ENCODE assay signal across 26 cellular contexts in genomic region chr12:57797938-57798337, GRCh38. TPM values are rescaled to one million over a fixed set of nuclear protein-coding genes. Genes with fewer than 3 reads are reported as not detected.
DNase-seq lines count a peak whose midpoint lies in the region; ATAC-seq and TF ChIP-seq lines count a peak whose summit lies in the region.
"Had no signal": no experiment of that assay in that cellular context is flagged by ENCODE, and none has a peak within 500 bp of the region (broad histone marks: within the 10 kb centered on the region; RNA-seq: fewer than 3 reads in every experiment).

No MANE protein-coding gene starts in this region.

- H3K27me3 Mint-ChIP-seq in central memory CD8-positive, alpha-beta T cell: no peaks in the 10 kb centered on the region
- H3K27me3 Mint-ChIP-seq in WTC11 (ENCODE audit: low read depth): no peaks in the 10 kb centered on the region
- no peaks in the 10 kb centered on the region for H3K27me3 Mint-ChIP-seq in activated T-cell treated with anti-CD3 and anti-CD28 coated beads, Interleukin-2, amount 50 U/mL, for 24 hours
- H3K27me3 Mint-ChIP-seq: activated B cell treated with CpG ODN at 0.5 μM for 24 hours; activated naive CD8-positive, alpha-beta T cell; CD8-positive, alpha-beta memory T cell; stimulated activated naive B cell treated with anti-CD40 and anti-IgM and Interleukin-4, amounts not matched to agents 10 μg/mL and 1 μg/mL and 100 μg/mL, for 72 hours had no signal

- H3K9me3 Mint-ChIP-seq in central memory CD8-positive, alpha-beta T cell: no peaks in the 10 kb centered on the region
- H3K9me3 Mint-ChIP-seq in WTC11: no peaks in the 10 kb centered on the region
- no peaks in the 10 kb centered on the region for H3K9me3 Mint-ChIP-seq in activated T-cell treated with anti-CD3 and anti-CD28 coated beads, Interleukin-2, amount 50 U/mL, for 24 hours
- H3K9me3 Mint-ChIP-seq: activated B cell treated with CpG ODN at 0.5 μM for 24 hours; activated T-helper 2 cell treated with anti-CD3 and anti-CD28 coated beads, Interferon-gamma antibody, Interleukin-2, Interleukin-4, amounts not matched to agents 10 μg/mL and 5 μg/mL and 100 μg/mL, durations not matched to agents 14 hours and 24 hours and 36 hours; CD8-positive, alpha-beta memory T cell; stimulated activated naive B cell treated with anti-CD40 and anti-IgM and Interleukin-4, amounts not matched to agents 10 μg/mL and 1 μg/mL and 100 μg/mL, for 72 hours had no signal

- ATAC-seq in central memory CD8-positive, alpha-beta T cell (replicated peaks; ENCODE audit: extremely low read depth, poor library complexity, severe bottlenecking): no peak
- ATAC-seq in WTC11 (no peak), HG02938 (IDR thresholded peaks at IDR 0.05; ENCODE audit: unreplicated experiment) (no peak)
- ATAC-seq: left cardiac atrium; stimulated activated naive B cell treated with anti-CD40 and anti-IgM and Interleukin-4, amounts not matched to agents 10 μg/mL and 1 μg/mL and 100 μg/mL, for 72 hours had no signal

- no peak for TF ChIP-seq CTCF in WTC11 (IDR thresholded peaks at IDR 0.05)

- CTCF ChIA-PET in WTC11 (lab: Charles Lee): no interaction called here

- H3K36me3 Mint-ChIP-seq in central memory CD8-positive, alpha-beta T cell (ENCODE audit: insufficient read depth): peaks cover 31% of the 10 kb centered on the region
- peaks cover 32% of the 10 kb centered on the region for H3K36me3 Mint-ChIP-seq in WTC11
- H3K36me3 Mint-ChIP-seq in activated T-cell treated with anti-CD3 and anti-CD28 coated beads, Interleukin-2, amount 50 U/mL, for 24 hours (ENCODE audit: low read depth): peaks cover 84% of the 10 kb centered on the region

- peak overlapping the region; percentile 1 for H3K27ac Mint-ChIP-seq in central memory CD8-positive, alpha-beta T cell (ENCODE audit: low read depth)
- no peak overlapping the region for H3K27ac Mint-ChIP-seq in WTC11
- no peak overlapping the region for H3K27ac Mint-ChIP-seq in activated T-cell treated with anti-CD3 and anti-CD28 coated beads, Interleukin-2, amount 50 U/mL, for 24 hours
- H3K27ac Mint-ChIP-seq: activated B cell treated with CpG ODN at 0.5 μM for 24 hours; activated naive CD8-positive, alpha-beta T cell; activated T-helper 2 cell treated with anti-CD3 and anti-CD28 coated beads, Interferon-gamma antibody, Interleukin-2, Interleukin-4, amounts not matched to agents 10 μg/mL and 5 μg/mL and 100 μg/mL, durations not matched to agents 14 hours and 24 hours and 36 hours; stimulated activated naive B cell treated with anti-CD40 and anti-IgM and Interleukin-4, amounts not matched to agents 10 μg/mL and 1 μg/mL and 100 μg/mL, for 72 hours had no signal

- peak; percentile 32 for DNase-seq in SIG-M5 treated with dmso at 0.1 percent for 504 hours (lab: John Stamatoyannopoulos, UW; ENCODE audit: unreplicated experiment)
- no peak for DNase-seq in SIG-M5 (lab: John Stamatoyannopoulos, UW)
- peak; percentile 51 for DNase-seq in MV-4-11 (lab: John Stamatoyannopoulos, UW)
- no peak for DNase-seq in central memory CD8-positive, alpha-beta T cell (ENCODE audit: low spot score in 2 of 2)
- DNase-seq in renal cortical epithelial cell (ENCODE audit: low read depth): peak; percentile 51
- DNase-seq in WTC11 (ENCODE audit: low spot score): no peak
- DNase-seq in activated T-cell treated with anti-CD3 and anti-CD28 coated beads, Interleukin-2, amount 50 U/mL, for 24 hours: no peak
- DNase-seq: 8988T; activated B cell treated with CpG ODN at 0.5 μM for 24 hours; aorta; CD8-positive, alpha-beta memory T cell; cortex of kidney; esophagus squamous epithelium; foreskin melanocyte; left cardiac atrium; mesendoderm; MG63; NCI-H1436; NCI-H2081 treated with DMSO at 0.1 percent for 48 hours; NCI-H226; sigmoid colon; stimulated activated CD4-positive, alpha-beta T cell treated with anti-CD3 and anti-CD28 coated beads, Interleukin-4, amount 100 ng/mL, for 4 hours; stimulated activated naive B cell treated with anti-CD40 and anti-IgM and Interleukin-4, amounts not matched to agents 10 μg/mL and 1 μg/mL and 100 μg/mL, for 72 hours had no signal

- POLR2A ChIA-PET in WTC11 (lab: Charles Lee): no interaction called here

- no peak overlapping the region for H3K4me3 Mint-ChIP-seq in central memory CD8-positive, alpha-beta T cell
- H3K4me3 Mint-ChIP-seq in WTC11: no peak overlapping the region
- no peak overlapping the region for H3K4me3 Mint-ChIP-seq in activated T-cell treated with anti-CD3 and anti-CD28 coated beads, Interleukin-2, amount 50 U/mL, for 24 hours
- H3K4me3 Mint-ChIP-seq: activated B cell treated with CpG ODN at 0.5 μM for 24 hours; activated naive CD8-positive, alpha-beta T cell; CD8-positive, alpha-beta memory T cell; stimulated activated naive B cell treated with anti-CD40 and anti-IgM and Interleukin-4, amounts not matched to agents 10 μg/mL and 1 μg/mL and 100 μg/mL, for 72 hours had no signal

- H3K4me1 Mint-ChIP-seq in central memory CD8-positive, alpha-beta T cell: no peaks in the 10 kb centered on the region
- H3K4me1 Mint-ChIP-seq in WTC11: no peaks in the 10 kb centered on the region
- H3K4me1 Mint-ChIP-seq in activated T-cell treated with anti-CD3 and anti-CD28 coated beads, Interleukin-2, amount 50 U/mL, for 24 hours (ENCODE audit: low read depth): peaks cover 23% of the 10 kb centered on the region
- H3K4me1 Mint-ChIP-seq: activated B cell treated with CpG ODN at 0.5 μM for 24 hours; stimulated activated naive B cell treated with anti-CD40 and anti-IgM and Interleukin-4, amounts not matched to agents 10 μg/mL and 1 μg/mL and 100 μg/mL, for 72 hours had no signal

TF ChIP-seq in WTC11, 78 proteins besides CTCF, POLR2A, EP300 and RAD21:
- TF ChIP-seq MLX (CRISPR knock-in tag; IDR thresholded peaks at IDR 0.05) (no peak), CREM (CRISPR knock-in tag; IDR thresholded peaks at IDR 0.05) (no peak), ZNF317 (CRISPR knock-in tag; IDR thresholded peaks at IDR 0.05; ENCODE audit: borderline replicate concordance, low read depth) (no peak), NR2C2 (CRISPR knock-in tag; IDR thresholded peaks at IDR 0.05) (no peak), SP1 (CRISPR knock-in tag; conservative IDR thresholded peaks at IDR 0.05) (no peak), GABPB1 (CRISPR knock-in tag; IDR thresholded peaks at IDR 0.05) (no peak), IRF2 (CRISPR knock-in tag; IDR thresholded peaks at IDR 0.05; ENCODE audit: borderline replicate concordance, low read depth) (no peak), JUN (CRISPR knock-in tag; IDR thresholded peaks at IDR 0.05) (no peak), MXD4 (CRISPR knock-in tag; IDR thresholded peaks at IDR 0.05; ENCODE audit: borderline replicate concordance) (no peak)

RNA-seq across cellular contexts. Expression of gene TSFM, which starts 15.4 kb away (rescaled TPM):
- total RNA-seq in renal cortical epithelial cell (24.8 and 43.6 TPM in 2 replicates), WTC11 (2021) (48.6 to 49.5 TPM (median 48.7 TPM) in 3 replicates)

RNA-seq across cellular contexts. Expression of gene AVIL, which starts 20.6 kb away (rescaled TPM):
- total RNA-seq in renal cortical epithelial cell: 1.9 and 2.8 TPM in 2 replicates
- 0.42 to 0.78 TPM (median 0.57 TPM) in 3 replicates for total RNA-seq in WTC11 (2021)

RNA-seq across cellular contexts. Expression of gene EEF1AKMT3, which starts 25.5 kb away (rescaled TPM):
- total RNA-seq in renal cortical epithelial cell (4.2 and 4.3 TPM in 2 replicates), WTC11 (2021) (3.2 to 3.8 TPM (median 3.3 TPM) in 3 replicates)

RNA-seq across cellular contexts. Expression of gene METTL1, which starts 26.0 kb away (rescaled TPM):
- 6.1 and 6.4 TPM in 2 replicates for total RNA-seq in renal cortical epithelial cell
- 25.5 to 31.7 TPM (median 28.6 TPM) in 3 replicates for total RNA-seq in WTC11 (2021)

RNA-seq across cellular contexts. Expression of gene CYP27B1, which starts 31.1 kb away (rescaled TPM):
- total RNA-seq in renal cortical epithelial cell (0.50 and 0.87 TPM in 2 replicates), WTC11 (2021) (2.1 to 3.2 TPM (median 2.8 TPM) in 3 replicates)

Comparison
In these comparisons a context has a peak if more than half of its experiments do, and no peak if none do; other contexts are left out.
1. DNase-seq: peak in SIG-M5 treated with dmso at 0.1 percent for 504 hours (single experiment), MV-4-11 (single experiment) and renal cortical epithelial cell (single experiment); none in SIG-M5 (single experiment), central memory CD8-positive, alpha-beta T cell (0 of 2), WTC11 (single experiment) and activated T-cell treated with anti-CD3 and anti-CD28 coated beads, Interleukin-2, amount 50 U/mL, for 24 hours (single experiment).